Comparison of ENCODE assay signal across 1 cellular context in genomic region chrX:107449490-107450175, GRCh38.
TF ChIP-seq lines count a peak whose summit lies in the region.

Gene FRMPD3, plus strand, starts transcription at chrX:107449652. Its CDS starts 76,937 bp downstream, at chrX:107526589.

TF ChIP-seq in H1, 55 proteins besides CTCF, POLR2A, EP300 and RAD21:
- TF ChIP-seq NANOG (IDR thresholded peaks at IDR 0.05; ENCODE audit: insufficient read depth, low read depth, low read length, poor library complexity, severe bottlenecking) (no peak), SIN3A (conservative IDR thresholded peaks at IDR 0.05 in 1 of 2, IDR thresholded peaks at IDR 0.05 in 1 of 2; ENCODE audit: low read depth in 1 of 2, low read length in 2 of 2) (no peak), MAFK (IDR thresholded peaks at IDR 0.05; ENCODE audit: low read depth, low read length) (no peak), E2F6 (IDR thresholded peaks at IDR 0.05) (no peak), TAF7 (optimal IDR thresholded peaks at IDR 0.05; ENCODE audit: borderline replicate concordance, low read depth, low read length) (no peak), KDM4A (IDR thresholded peaks at IDR 0.05; ENCODE audit: low read depth, low read length, severe bottlenecking) (peak; percentile 36), RFX5 (IDR thresholded peaks at IDR 0.05; ENCODE audit: borderline replicate concordance, low read depth, low read length) (no peak), HDAC6 (IDR thresholded peaks at IDR 0.05; ENCODE audit: low read depth, low read length) (no peak)
